8 cellular contexts compared by ENCODE assay signal in the genomic region with DNA sequence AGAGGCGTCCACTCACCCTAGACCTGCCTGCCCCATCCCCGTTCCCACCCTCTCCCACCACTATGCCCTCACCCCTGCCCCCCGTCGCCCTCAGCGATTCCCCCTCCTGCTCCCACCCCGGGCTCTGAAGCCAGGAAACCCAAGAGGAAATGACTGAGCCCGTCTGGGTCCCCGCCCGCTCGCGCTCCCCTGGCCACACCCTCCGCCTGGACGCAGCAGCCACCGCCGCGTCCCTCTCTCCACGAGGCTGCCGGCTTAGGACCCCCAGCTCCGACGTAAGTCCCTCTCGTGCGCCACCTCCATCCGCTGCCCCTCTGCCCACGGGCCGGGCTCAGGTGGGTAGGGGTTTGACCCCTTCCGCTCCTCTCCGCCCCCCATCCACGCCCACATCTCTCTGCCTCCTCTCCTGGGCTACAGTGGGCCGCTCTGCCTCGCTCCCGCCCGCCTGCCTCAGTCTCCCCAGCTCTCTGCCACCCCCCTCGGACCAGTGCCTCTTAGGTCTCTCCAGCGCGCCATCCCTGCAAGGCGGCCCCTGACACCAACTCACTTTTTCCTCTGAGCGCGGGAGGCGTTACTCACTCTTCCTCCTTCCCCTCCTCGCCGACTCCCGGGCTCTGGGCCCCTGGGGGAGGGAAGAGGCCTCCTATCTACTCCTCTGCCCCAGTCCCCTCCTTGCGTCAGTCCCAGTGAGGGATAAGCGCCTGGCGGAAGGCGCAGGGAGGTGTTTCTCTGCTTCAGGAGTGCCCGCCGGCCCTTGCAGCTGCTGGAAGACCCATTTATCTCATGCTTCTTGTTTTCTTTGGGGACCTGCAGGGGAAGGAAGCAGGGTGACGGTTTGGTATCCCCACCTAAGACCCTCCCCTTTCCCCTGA. TPM values are rescaled to one million over a fixed set of nuclear protein-coding genes. Genes with fewer than 3 reads are reported as not detected.
DNase-seq lines count a peak whose midpoint lies in the region; ATAC-seq and TF ChIP-seq lines count a peak whose summit lies in the region.

Gene FXYD5 (plus strand): TSS at position 201 of the 872 bp plus-strand sequence. CDS start 816 bp downstream, outside the sequence.

- H3K27me3 ChIP-seq in BLaER1 (no peaks in the 10 kb centered on the region), HCT116 (ENCODE audit: insufficient read depth, low read length) (no peaks in the 10 kb centered on the region), gastroesophageal sphincter (peaks cover 85% of the 10 kb centered on the region), parathyroid adenoma (ENCODE audit: control insufficient read depth, insufficient read depth, low read length) (peaks cover 3% of the 10 kb centered on the region), tibial nerve (peaks cover 0 to 35% of the 10 kb centered on the region in 2 donors)

- POLR2A ChIA-PET in HCT116 (lab: Charles Lee): no interaction called here

- H2AFZ ChIP-seq in HCT116 (ENCODE audit: low read depth, low read length, poor library complexity, severe bottlenecking): no peak within 1 kb of the TSS
- H2AFZ ChIP-seq in parathyroid adenoma: peak within 1 kb of the TSS; percentile 72

- intact Hi-C loops in HCT116 (cut with micrococcal nuclease): no loop called here

- ATAC-seq in HCT116 (peak; percentile 79), gastroesophageal sphincter (peak; percentile 88), HG03378 (IDR thresholded peaks at IDR 0.05; ENCODE audit: unreplicated experiment) (no peak)

- CTCF ChIA-PET in HCT116 (lab: Charles Lee): interaction anchor here (0.7 to 1.5 kb wide), 7 partner anchors 9 to 99 kb away, joined by 3 to 5 read pairs (median 5); partner anchors contain the start of gene LGI4

- H3K9me3 ChIP-seq in BLaER1 (no peaks in the 10 kb centered on the region), HCT116 (ENCODE audit: control insufficient read depth in 1 of 2, insufficient read depth in 1 of 2, low read depth in 1 of 2, low read length in 2 of 2) (no peaks in the 10 kb centered on the region), gastroesophageal sphincter (no peaks in the 10 kb centered on the region), parathyroid adenoma (ENCODE audit: control insufficient read depth, low read length) (no peaks in the 10 kb centered on the region), tibial nerve (no peaks in the 10 kb centered on the region)

- H4K20me1 ChIP-seq in BLaER1 (peaks cover 47% of the 10 kb centered on the region), HCT116 (ENCODE audit: insufficient read depth) (no peaks in the 10 kb centered on the region)

- H3K4me2 ChIP-seq in BLaER1 (peak within 1 kb of the TSS; percentile 100), HCT116 (ENCODE audit: low read length) (peak within 1 kb of the TSS; percentile 98), parathyroid adenoma (ENCODE audit: low read length) (peak within 1 kb of the TSS; percentile 70)

- H3K4me3 ChIP-seq in BLaER1 (peak within 1 kb of the TSS; percentile 87), HCT116 (replicated peaks in 1 of 2; ENCODE audit: low read depth in 1 of 2, low read length in 2 of 2) (peak within 1 kb of the TSS; percentile 75 to 95), gastroesophageal sphincter (peak within 1 kb of the TSS; percentile 33 to 62), parathyroid adenoma (ENCODE audit: low read depth, low read length) (peak within 1 kb of the TSS; percentile 62), tibial nerve (peak within 1 kb of the TSS; percentile 28 to 63 (median 48))

- H3K9me2 ChIP-seq in HCT116 (ENCODE audit: insufficient read depth): no peaks in the 10 kb centered on the region

- peaks cover 30% of the 10 kb centered on the region; the same call in 1 of the 2 replicates for H3K79me2 ChIP-seq in HCT116 (ENCODE audit: insufficient read depth, low read length)
- no peaks in the 10 kb centered on the region for H3K79me2 ChIP-seq in parathyroid adenoma

- RAD21 ChIA-PET in HCT116 (lab: Charles Lee; ENCODE audit: low non-redundant PET in 1 of 2, low total read pairs in 2 of 2, uncharacterized antibody in 2 of 2, unreplicated experiment in 2 of 2): interaction anchor here (0.6 kb wide), 2 partner anchors 14 to 115 kb away, joined by 3 to 5 read pairs; no protein-coding TSS in a partner anchor

- no TSS peak for BruUV-seq in HCT116 (replicated peaks; lab: Mats Ljungman, UMichigan)

- WGBS in gastroesophageal sphincter (ENCODE audit: low coverage in 1 of 2), 2 donors: 0 to 1% methylated on average over 1 to 14 of the region's 49 CpGs
- 2 to 3% methylated on average over 46 to 49 of the region's 49 CpGs for WGBS in tibial nerve, 2 donors

- TF ChIP-seq POLR2A in HCT116 (IDR thresholded peaks at IDR 0.05; ENCODE audit: borderline replicate concordance, extremely low read depth, insufficient read depth, insufficient read length): peak; percentile 41
- TF ChIP-seq POLR2A in gastroesophageal sphincter (IDR thresholded peaks at IDR 0.05): no peak
- peak in 1 of 2 donors; percentile 34 for TF ChIP-seq POLR2A in tibial nerve (IDR thresholded peaks at IDR 0.05)

- no peak for TF ChIP-seq CTCF in HCT116 (IDR thresholded peaks at IDR 0.05 in 2 of 3, conservative IDR thresholded peaks at IDR 0.05 in 1 of 3; ENCODE audit: borderline replicate concordance in 1 of 3, insufficient read depth in 1 of 3, low read depth in 2 of 3, low read length in 2 of 3)
- no peak for TF ChIP-seq CTCF in gastroesophageal sphincter (IDR thresholded peaks at IDR 0.05)
- TF ChIP-seq CTCF in parathyroid adenoma (IDR thresholded peaks at IDR 0.05): no peak
- TF ChIP-seq CTCF in tibial nerve (IDR thresholded peaks at IDR 0.05): peak in 1 of 5 experiments; percentile 6

- peaks cover 72% of the 10 kb centered on the region for H3K4me1 ChIP-seq in BLaER1
- H3K4me1 ChIP-seq in HCT116 (ENCODE audit: control insufficient read depth in 1 of 2, insufficient read depth in 2 of 2, low read length in 2 of 2): peaks cover 8 to 42% of the 10 kb centered on the region in 2 experiments
- peaks cover 0 to 39% (median 8%) of the 10 kb centered on the region in 3 donors for H3K4me1 ChIP-seq in gastroesophageal sphincter
- peaks cover 4% of the 10 kb centered on the region for H3K4me1 ChIP-seq in parathyroid adenoma
- peaks cover 0 to 37% (median 5%) of the 10 kb centered on the region in 4 donors for H3K4me1 ChIP-seq in tibial nerve

- H3K36me3 ChIP-seq in BLaER1 (peaks cover 38% of the 10 kb centered on the region), HCT116 (ENCODE audit: control insufficient read depth in 1 of 2, insufficient read depth in 2 of 2, low read length in 2 of 2) (peaks cover 6 to 32% of the 10 kb centered on the region in 2 experiments; a peak in 3 of 4 replicates), gastroesophageal sphincter (peaks cover 0 to 27% of the 10 kb centered on the region in 2 donors), parathyroid adenoma (ENCODE audit: control insufficient read depth, insufficient read depth, low read length) (no peaks in the 10 kb centered on the region), tibial nerve (peaks cover 0 to 26% (median 9%) of the 10 kb centered on the region in 3 donors)

- DNase-seq in HCT116 (ENCODE audit: low read depth, low spot score) (no peak), SIG-M5 treated with dmso at 0.1 percent for 504 hours (lab: John Stamatoyannopoulos, UW; ENCODE audit: unreplicated experiment) (peak; percentile 82), tibial nerve (ENCODE audit: low spot score in 2 of 2) (no peak)
- peak; percentile 63 for DNase-seq in activated effector memory CD4-positive, alpha-beta T cell treated with Interleukin-2 at 50 U/mL for 16 hours

- H3K27ac ChIP-seq in BLaER1 (peak within 1 kb of the TSS; percentile 88), HCT116 (ENCODE audit: low read depth, low read length) (peak within 1 kb of the TSS; percentile 87), gastroesophageal sphincter (peak within 1 kb of the TSS in 3 of 4 donors; percentile 66 to 82 (median 82)), parathyroid adenoma (peak within 1 kb of the TSS; percentile 22), tibial nerve (peak within 1 kb of the TSS; percentile 38 to 87 (median 66))

- TF ChIP-seq EP300 in gastroesophageal sphincter (IDR thresholded peaks at IDR 0.05) (no peak), tibial nerve (IDR thresholded peaks at IDR 0.05) (peak in 1 of 2 donors; percentile 51)

- TF ChIP-seq RAD21 in HCT116 (IDR thresholded peaks at IDR 0.05; ENCODE audit: low read depth): no peak

- H3K9ac ChIP-seq in BLaER1 (peak within 1 kb of the TSS; percentile 85), HCT116 (ENCODE audit: low read length) (peak within 1 kb of the TSS; percentile 93), parathyroid adenoma (no peak within 1 kb of the TSS)

TF ChIP-seq in HCT116, 20 proteins besides CTCF, POLR2A, EP300 and RAD21 (continues in another document):
- TF ChIP-seq SP1 (IDR thresholded peaks at IDR 0.05; ENCODE audit: low read depth) (no peak), FOSL1 (IDR thresholded peaks at IDR 0.05; ENCODE audit: low read depth) (no peak), POLR2AphosphoS5 (IDR thresholded peaks at IDR 0.05; ENCODE audit: low read depth, low read length) (peak; percentile 81), CEBPB (IDR thresholded peaks at IDR 0.05; ENCODE audit: low read depth) (no peak), EZH2phosphoT487 (IDR thresholded peaks at IDR 0.05; ENCODE audit: borderline replicate concordance) (no peak), SRF (IDR thresholded peaks at IDR 0.05; ENCODE audit: low read depth) (no peak), EGR1 (IDR thresholded peaks at IDR 0.05; ENCODE audit: low read depth) (peak; percentile 29; the same call in 1 of the 2 replicates), ZFX (IDR thresholded peaks at IDR 0.05) (peak; percentile 38), TCF7L2 (IDR thresholded peaks at IDR 0.05; ENCODE audit: borderline replicate concordance, extremely low read depth, insufficient read depth, insufficient read length) (no peak), SIN3A (IDR thresholded peaks at IDR 0.05; ENCODE audit: low read depth) (peak; percentile 80; the same call in 1 of the 2 replicates), EZH2 (IDR thresholded peaks at IDR 0.05) (no peak)

RNA-seq across cellular contexts. Expression of gene FXYD5, which starts in this region (rescaled TPM):
- 123 TPM for total RNA-seq in HCT116 (2021; ENCODE audit: unreplicated experiment)
- polyA plus RNA-seq in HCT116 (2012): 416 TPM in 2 replicates
- 10 to 100 TPM; 18.8 to 42.5 (median 33.0) TPM for total RNA-seq in gastroesophageal sphincter
- 10 to 100 TPM; 19.9 to 53.4 (median 37.5) TPM for total RNA-seq in tibial nerve

Comparison
In these comparisons a context has a peak if more than half of its experiments do, and no peak if none do; other contexts are left out.
1. H3K27ac ChIP-seq: peak in every context shown above with its lines; median percentile 88 in BLaER1; 87 in HCT116; 82 in gastroesophageal sphincter; 66 in tibial nerve; 22 in parathyroid adenoma.
2. DNase-seq: peak in SIG-M5 treated with dmso at 0.1 percent for 504 hours (single experiment) and activated effector memory CD4-positive, alpha-beta T cell treated with Interleukin-2 at 50 U/mL for 16 hours (single experiment); none in HCT116 (single experiment) and tibial nerve (0 of 2).
3. Peak in every context shown above with its lines, with median percentiles within 50 percentile points of each other: H3K4me2 ChIP-seq and H3K4me3 ChIP-seq.